In the genomic region with DNA sequence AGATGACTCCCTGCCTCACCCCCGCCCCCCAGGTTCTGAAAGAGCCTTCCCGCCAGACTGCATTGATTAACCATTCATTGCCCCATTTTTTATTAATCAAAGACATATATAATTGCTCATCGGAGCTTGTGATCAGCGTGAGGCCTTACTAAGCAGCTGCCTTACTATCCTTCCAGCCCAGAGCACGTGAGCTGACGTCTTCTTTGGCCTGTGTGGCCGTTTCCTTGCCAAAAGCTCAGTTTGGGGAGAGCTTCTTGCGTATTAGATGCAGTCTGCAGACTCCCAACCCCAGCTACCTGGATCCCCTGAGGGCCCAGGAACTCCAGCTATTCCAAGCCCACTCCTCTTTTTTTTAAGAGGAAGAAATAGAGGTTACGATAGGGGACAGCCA, we compare ENCODE assay signal across 9 cellular contexts. TPM values are rescaled to one million over a fixed set of nuclear protein-coding genes. Genes with fewer than 3 reads are reported as not detected.
DNase-seq lines count a peak whose midpoint lies in the region; ATAC-seq and TF ChIP-seq lines count a peak whose summit lies in the region.
"Had no signal": no experiment of that assay in that cellular context is flagged by ENCODE, and none has a peak within 500 bp of the region (broad histone marks: within the 10 kb centered on the region; RNA-seq: fewer than 3 reads in every experiment).

No MANE protein-coding gene starts in this region.

- H3K4me1 Mint-ChIP-seq in activated CD4-positive, alpha-beta T cell treated with anti-CD3 and anti-CD28 coated beads, Interleukin-2, amount 10 ng/mL, durations not matched to agents 24 days and 14 days = peaks cover 43% of the 10 kb centered on the region

- no peaks in the 10 kb centered on the region for H3K9me3 ChIP-seq in tibial artery

- no peaks in the 10 kb centered on the region for H3K27me3 ChIP-seq in tibial artery

- intact Hi-C loops in activated CD4-positive, alpha-beta T cell treated with anti-CD3 and anti-CD28 coated beads, Interleukin-2, amount 10 ng/mL, durations not matched to agents 24 days and 14 days (cut with micrococcal nuclease) = loop anchor here (1.0 to 10.0 kb wide), 3 partner anchors 230 to 1147 kb away; a partner anchor contains a TSS
- intact Hi-C loops in tibial artery (cut with DNase I; ENCODE audit: low total_unique reads) = no loop called here

- H3K27ac ChIP-seq in tibial artery = peak overlapping the region; percentile 87 to 90

- H3K36me3 ChIP-seq in tibial artery = peaks cover 0 to 17% (median 16%) of the 10 kb centered on the region in 3 donors

- H3K4me3 Mint-ChIP-seq in activated CD4-positive, alpha-beta T cell treated with anti-CD3 and anti-CD28 coated beads, Interleukin-2, amount 10 ng/mL, durations not matched to agents 24 days and 14 days = peak overlapping the region; percentile 96

- H3K27ac Mint-ChIP-seq in activated CD4-positive, alpha-beta T cell treated with anti-CD3 and anti-CD28 coated beads, Interleukin-2, amount 10 ng/mL, durations not matched to agents 24 days and 14 days = peak overlapping the region; percentile 95

- H3K4me1 ChIP-seq in tibial artery = peaks cover 0 to 51% (median 44%) of the 10 kb centered on the region in 4 donors

- peaks cover 42% of the 10 kb centered on the region for H3K36me3 Mint-ChIP-seq in activated CD4-positive, alpha-beta T cell treated with anti-CD3 and anti-CD28 coated beads, Interleukin-2, amount 10 ng/mL, durations not matched to agents 24 days and 14 days (ENCODE audit: low read depth)

- TF ChIP-seq CTCF in tibial artery (IDR thresholded peaks at IDR 0.05) = no peak

- DNase-seq in activated CD4-positive, alpha-beta T cell treated with anti-CD3 and anti-CD28 coated beads, Interleukin-2, amount 10 ng/mL, durations not matched to agents 24 days and 14 days = no peak
- no peak for DNase-seq in activated CD4-positive, alpha-beta T cell treated with anti-CD3 and anti-CD28 coated beads for 1 hour
- DNase-seq in cerebellum (ENCODE audit: low spot score) (peak; percentile 66), middle frontal gyrus (ENCODE audit: extremely low spot score, low spot score) (peak; percentile 29), tibial artery (peak; percentile 92 to 93), NCI-H345 treated with DMSO at 0.1 percent for 48 hours (lab: John Stamatoyannopoulos, UW; ENCODE audit: unreplicated experiment) (no peak)
- DNase-seq in central memory CD4-positive, alpha-beta T cell = no peak
- DNase-seq: small intestine had no signal

- H3K4me3 ChIP-seq in tibial artery = peak overlapping the region; percentile 53 to 57

- H3K27me3 Mint-ChIP-seq in activated CD4-positive, alpha-beta T cell treated with anti-CD3 and anti-CD28 coated beads, Interleukin-2, amount 10 ng/mL, durations not matched to agents 24 days and 14 days = peaks cover 9% of the 10 kb centered on the region

- no peaks in the 10 kb centered on the region for H3K9me3 Mint-ChIP-seq in activated CD4-positive, alpha-beta T cell treated with anti-CD3 and anti-CD28 coated beads, Interleukin-2, amount 10 ng/mL, durations not matched to agents 24 days and 14 days

- ATAC-seq in GM19467 (IDR thresholded peaks at IDR 0.05; ENCODE audit: unreplicated experiment) = no peak

RNA-seq across cellular contexts. Expression of a gene that starts 0.8 kb away (rescaled TPM):
- total RNA-seq in activated CD4-positive, alpha-beta T cell treated with anti-CD3 and anti-CD28 coated beads, Interleukin-2, amount 10 ng/mL, durations not matched to agents 24 days and 14 days = 255 and 261 TPM in 2 replicates
- 11.1 TPM for total RNA-seq in cerebellum

RNA-seq across cellular contexts. Expression of a gene that starts 32.6 kb away (rescaled TPM):
- total RNA-seq in activated CD4-positive, alpha-beta T cell treated with anti-CD3 and anti-CD28 coated beads, Interleukin-2, amount 10 ng/mL, durations not matched to agents 24 days and 14 days = 0.23 and 0.26 TPM in 2 replicates
- 1.2 TPM for total RNA-seq in cerebellum

RNA-seq across cellular contexts. Expression of a gene that starts 37.2 kb away (rescaled TPM):
- total RNA-seq in activated CD4-positive, alpha-beta T cell treated with anti-CD3 and anti-CD28 coated beads, Interleukin-2, amount 10 ng/mL, durations not matched to agents 24 days and 14 days = 0.35 and 0.38 TPM in 2 replicates
- total RNA-seq in cerebellum = 0.36 TPM

RNA-seq across cellular contexts. Expression of a gene that starts 46.7 kb away (rescaled TPM):
- not detected in 2 replicates for total RNA-seq in activated CD4-positive, alpha-beta T cell treated with anti-CD3 and anti-CD28 coated beads, Interleukin-2, amount 10 ng/mL, durations not matched to agents 24 days and 14 days
- total RNA-seq in cerebellum = not detected

Comparison
In these comparisons a context has a peak if more than half of its experiments do, and no peak if none do; other contexts are left out.
1. DNase-seq: peak in cerebellum (single experiment), middle frontal gyrus (single experiment) and tibial artery (2 of 2); none in activated CD4-positive, alpha-beta T cell treated with anti-CD3 and anti-CD28 coated beads, Interleukin-2, amount 10 ng/mL, durations not matched to agents 24 days and 14 days (single experiment), activated CD4-positive, alpha-beta T cell treated with anti-CD3 and anti-CD28 coated beads for 1 hour (single experiment), NCI-H345 treated with DMSO at 0.1 percent for 48 hours (single experiment) and central memory CD4-positive, alpha-beta T cell (single experiment).
2. RNA of a gene that starts 0.8 kb away (total RNA-seq): 255 to 261 TPM in activated CD4-positive, alpha-beta T cell treated with anti-CD3 and anti-CD28 coated beads, Interleukin-2, amount 10 ng/mL, durations not matched to agents 24 days and 14 days; 11.1 TPM in cerebellum (single experiment); every median in the first group is over 10 times any median in the second.